Comparison of ENCODE assay signal across 8 cellular contexts in genomic region chr1:178094752-178095645, GRCh38. TPM values are rescaled to one million over a fixed set of nuclear protein-coding genes. Genes with fewer than 3 reads are reported as not detected.
A peak's percentile ranks its signal among the peaks of the same experiment; 100 is the strongest.
DNase-seq lines count a peak whose midpoint lies in the region; ATAC-seq and TF ChIP-seq lines count a peak whose summit lies in the region.

No MANE protein-coding gene starts in this region.

- 7 to 18% (median 8%) methylated on average over 11 of the region's 11 CpGs for WGBS in psoas muscle, 3 donors

- intact Hi-C loops in psoas muscle (cut with DNase I) = loop anchor here (5.0 kb wide), 1 partner anchor 63 kb away; no protein-coding TSS in a partner anchor

- H3K27me3 ChIP-seq in Peyer's patch = no peaks in the 10 kb centered on the region
- no peaks in the 10 kb centered on the region for H3K27me3 ChIP-seq in psoas muscle (ENCODE audit: insufficient read depth in 3 of 3, low read length in 2 of 3)

- DNase-seq in ELR (ENCODE audit: low read depth) (peak; percentile 66), Peyer's patch (no peak), fibroblast of peridontal ligament (ENCODE audit: extremely low read depth) (peak; percentile 57), psoas muscle (no peak), NCI-H524 treated with DMSO at 0.1 percent for 48 hours (lab: John Stamatoyannopoulos, UW) (no peak), NCI-H1048 (lab: John Stamatoyannopoulos, UW) (no peak), G401 (ENCODE audit: low spot score) (no peak)

- H3K36me3 ChIP-seq in Peyer's patch (no peaks in the 10 kb centered on the region), psoas muscle (ENCODE audit: insufficient read depth in 1 of 2, low read depth in 1 of 2) (no peaks in the 10 kb centered on the region)

- TF ChIP-seq CTCF in Peyer's patch (IDR thresholded peaks at IDR 0.05) = no peak
- no peak for TF ChIP-seq CTCF in psoas muscle (IDR thresholded peaks at IDR 0.05)

- H3K9me3 ChIP-seq in Peyer's patch = no peaks in the 10 kb centered on the region
- no peaks in the 10 kb centered on the region for H3K9me3 ChIP-seq in psoas muscle

- H3K4me3 ChIP-seq in Peyer's patch (peak overlapping the region; percentile 59 to 93 (median 76)), psoas muscle (peak overlapping the region; percentile 72)

- TF ChIP-seq POLR2A in Peyer's patch (IDR thresholded peaks at IDR 0.05) = no peak

- H3K4me1 ChIP-seq in Peyer's patch (peaks cover 0 to 19% (median 4%) of the 10 kb centered on the region in 4 donors), psoas muscle (peaks cover 25% of the 10 kb centered on the region)

- ATAC-seq in psoas muscle (no peak), GM21723 (IDR thresholded peaks at IDR 0.05; ENCODE audit: unreplicated experiment) (no peak)

- in situ Hi-C loops in G401 (cut with HindIII; ENCODE audit: low sequenced_read_pairs) = no loop called here

- H3K27ac ChIP-seq in Peyer's patch (peak overlapping the region in 3 of 4 donors; percentile 75 to 88 (median 85)), psoas muscle (peak overlapping the region; percentile 79)

RNA-seq across cellular contexts. Expression of gene RASAL2, which starts 1.1 kb away (rescaled TPM):
- total RNA-seq in Peyer's patch (10 to 100 TPM; 10.2 to 35.5 (median 20.0) TPM), psoas muscle (10 to 100 TPM in 3 of 4 donors, 1 to 10 TPM in 1; 5.5 to 42.1 (median 12.1) TPM)
- 1 to 10 TPM; 1.9 to 4.6 (median 2.8) TPM for polyA plus RNA-seq in psoas muscle
- total RNA-seq in G401 (2014; rRNA removed; shearing (Covaris generic)) = 16.6 and 18.5 TPM in 2 replicates

Comparison
In these comparisons a context has a peak if more than half of its experiments do, and no peak if none do; other contexts are left out.
1. DNase-seq: peak in ELR (single experiment) and fibroblast of peridontal ligament (single experiment); none in Peyer's patch (0 of 3), psoas muscle (0 of 2), NCI-H524 treated with DMSO at 0.1 percent for 48 hours (single experiment), NCI-H1048 (single experiment) and G401 (single experiment).